In the genomic region with DNA sequence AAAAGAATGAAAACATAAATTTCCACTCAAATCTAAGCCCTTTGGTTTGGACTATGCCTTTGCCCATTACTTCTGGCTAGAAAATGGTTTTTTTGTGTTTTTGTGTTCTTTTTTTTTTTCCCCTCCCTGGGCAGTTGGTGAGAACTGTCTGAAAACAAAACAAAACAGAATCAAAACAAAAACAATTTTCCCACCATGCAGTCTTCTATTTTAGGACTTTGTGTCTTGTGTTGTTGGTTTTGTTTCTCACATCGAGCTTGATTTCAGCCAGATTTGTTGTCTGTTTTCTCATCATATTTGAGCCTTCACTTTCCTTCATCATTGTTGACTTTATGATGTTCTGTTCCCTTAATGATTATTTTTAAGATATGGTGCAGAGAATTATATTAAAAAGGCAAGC, we compare ENCODE assay signal across 32 cellular contexts.
"Had no signal": no experiment of that assay in that cellular context is flagged by ENCODE, and none has a peak within 500 bp of the region (broad histone marks: within the 10 kb centered on the region; RNA-seq: fewer than 3 reads in every experiment).

No MANE protein-coding gene starts in this region.

- H3K27ac ChIP-seq: body of pancreas, breast epithelium, SJSA1, VCaP had no signal

- H3K9me3 ChIP-seq: body of pancreas, breast epithelium, SJSA1, SK-N-SH had no signal

- H3K27me3 ChIP-seq: body of pancreas, breast epithelium, SJSA1 had no signal

- H3K36me3 ChIP-seq: breast epithelium, SJSA1 had no signal

- H3K4me3 ChIP-seq: body of pancreas, breast epithelium, SJSA1 had no signal

- H3K4me2 ChIP-seq: SK-N-SH had no signal

- H3K4me1 ChIP-seq: body of pancreas, breast epithelium had no signal

- DNase-seq: activated CD4-positive, alpha-beta T cell treated with anti-CD3 and anti-CD28 coated beads for 1 hour; activated CD4-positive, alpha-beta T cell treated with anti-CD3 and anti-CD28 coated beads, Interleukin-2, amount 10 ng/mL, durations not matched to agents 24 days and 14 days; activated CD4-positive, alpha-beta T cell treated with anti-CD3 and anti-CD28 coated beads, Interleukin-2, amount 50 U/mL, for 4 hours; activated CD4-positive, CD25-positive, alpha-beta regulatory T cell; activated CD8-positive, alpha-beta T cell treated with anti-CD3 and anti-CD28 coated beads for 36 hours; activated gamma-delta T cell; activated naive CD4-positive, alpha-beta T cell treated with Interleukin-2 at 50 U/mL for 16 hours; activated naive CD8-positive, alpha-beta T cell treated with anti-CD3 and anti-CD28 coated beads, Interleukin-2, amount 10 ng/mL, durations not matched to agents 7 days and 5 days; activated T-cell treated with anti-CD3 and anti-CD28 coated beads, Interleukin-2, amount 50 U/mL, for 1 hour; amygdala; body of pancreas; NCI-H1048; NCI-H1105 treated with DMSO at 0.1 percent for 48 hours; NCI-H1436; NCI-H1694; NCI-H1930; NCI-H2081 treated with DMSO at 0.1 percent for 48 hours; NCI-H226; NCI-H446 treated with DMSO at 0.1 percent for 48 hours; NCI-H524; NCI-H69; NCI-H82; RPMI8226; SHP77 treated with DMSO at 0.1 percent for 48 hours; SK-N-SH; T-cell; T-helper 17 cell had no signal

- H3K9ac ChIP-seq: SK-N-SH had no signal

- FAIRE-seq: astrocyte had no signal

- ATAC-seq: activated CD8-positive, alpha-beta T cell treated with anti-CD3 and anti-CD28 coated beads for 36 hours; body of pancreas; Panc1; T-cell; T-helper 17 cell had no signal
